ENCODE assay signal across 1 cellular context in the genomic region with DNA sequence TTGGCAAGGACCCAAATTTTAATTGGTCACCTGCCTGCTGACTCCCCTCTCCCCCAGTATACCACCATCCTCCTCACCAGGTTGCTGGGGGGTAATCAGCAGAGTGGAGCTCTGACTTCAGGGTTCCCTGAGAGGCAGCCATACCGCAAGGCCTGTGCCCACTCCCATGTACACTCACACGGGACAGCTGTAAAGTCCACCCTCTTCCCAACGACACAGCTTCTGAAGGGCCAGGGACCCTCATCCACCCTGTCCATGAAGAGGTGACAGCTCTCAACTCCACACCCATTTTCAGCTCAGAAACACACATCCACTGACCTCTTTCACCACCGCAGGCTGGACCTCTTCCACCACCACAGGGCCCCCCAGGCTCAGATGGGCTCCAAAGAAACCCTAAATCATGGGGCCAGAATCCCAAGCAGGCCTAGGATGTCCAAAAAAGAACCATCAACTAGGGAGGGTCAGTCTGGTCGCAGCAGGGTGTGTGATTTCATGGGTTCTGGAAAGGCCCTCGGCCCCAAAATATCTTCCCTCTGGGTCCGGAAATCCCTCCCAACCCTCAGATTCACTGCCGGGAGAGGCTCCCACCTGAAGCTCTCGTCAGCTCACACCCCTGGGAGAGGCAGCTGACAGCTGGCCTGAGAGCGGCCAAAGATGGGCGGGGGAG.
A peak's percentile ranks its signal among the peaks of the same experiment; 100 is the strongest.
TF ChIP-seq lines count a peak whose summit lies in the region.

No MANE protein-coding gene starts in this region.

TF ChIP-seq in HepG2, 621 proteins besides CTCF, POLR2A, EP300 and RAD21:
- TF ChIP-seq, protein P1, sequence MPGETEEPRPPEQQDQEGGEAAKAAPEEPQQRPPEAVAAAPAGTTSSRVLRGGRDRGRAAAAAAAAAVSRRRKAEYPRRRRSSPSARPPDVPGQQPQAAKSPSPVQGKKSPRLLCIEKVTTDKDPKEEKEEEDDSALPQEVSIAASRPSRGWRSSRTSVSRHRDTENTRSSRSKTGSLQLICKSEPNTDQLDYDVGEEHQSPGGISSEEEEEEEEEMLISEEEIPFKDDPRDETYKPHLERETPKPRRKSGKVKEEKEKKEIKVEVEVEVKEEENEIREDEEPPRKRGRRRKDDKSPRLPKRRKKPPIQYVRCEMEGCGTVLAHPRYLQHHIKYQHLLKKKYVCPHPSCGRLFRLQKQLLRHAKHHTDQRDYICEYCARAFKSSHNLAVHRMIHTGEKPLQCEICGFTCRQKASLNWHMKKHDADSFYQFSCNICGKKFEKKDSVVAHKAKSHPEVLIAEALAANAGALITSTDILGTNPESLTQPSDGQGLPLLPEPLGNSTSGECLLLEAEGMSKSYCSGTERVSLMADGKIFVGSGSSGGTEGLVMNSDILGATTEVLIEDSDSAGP (CRISPR knock-in tag; IDR thresholded peaks at IDR 0.05; ENCODE audit: borderline replicate concordance), result no peak
- TF ChIP-seq ZNF776 (CRISPR knock-in tag; IDR thresholded peaks at IDR 0.05) (peak; percentile 53; the same call in 1 of the 2 replicates), ZNF550 (CRISPR knock-in tag; IDR thresholded peaks at IDR 0.05; ENCODE audit: borderline replicate concordance) (no peak), NR2F2 (IDR thresholded peaks at IDR 0.05; ENCODE audit: borderline replicate concordance, low read depth) (no peak), KLF12 (CRISPR knock-in tag; IDR thresholded peaks at IDR 0.05; ENCODE audit: borderline replicate concordance) (0 out of 2 replicates have a peak, but pooled peaks have one; percentile 37), ELF1 (CRISPR knock-in tag; IDR thresholded peaks at IDR 0.05) (no peak), ZNF605 (CRISPR knock-in tag; IDR thresholded peaks at IDR 0.05) (peak; percentile 49; the same call in 1 of the 2 replicates), ZNF263 (CRISPR knock-in tag; IDR thresholded peaks at IDR 0.05) (0 out of 2 replicates have a peak, but pooled peaks have one; percentile 17), TAF1 (CRISPR knock-in tag; IDR thresholded peaks at IDR 0.05) (0 out of 2 replicates have a peak, but pooled peaks have one; percentile 14), ZNF598 (CRISPR knock-in tag; IDR thresholded peaks at IDR 0.05; ENCODE audit: borderline replicate concordance) (0 out of 2 replicates have a peak, but pooled peaks have one; percentile 56)
- TF ChIP-seq, protein P2, sequence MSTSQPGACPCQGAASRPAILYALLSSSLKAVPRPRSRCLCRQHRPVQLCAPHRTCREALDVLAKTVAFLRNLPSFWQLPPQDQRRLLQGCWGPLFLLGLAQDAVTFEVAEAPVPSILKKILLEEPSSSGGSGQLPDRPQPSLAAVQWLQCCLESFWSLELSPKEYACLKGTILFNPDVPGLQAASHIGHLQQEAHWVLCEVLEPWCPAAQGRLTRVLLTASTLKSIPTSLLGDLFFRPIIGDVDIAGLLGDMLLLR (CRISPR knock-in tag; IDR thresholded peaks at IDR 0.05), result peak; percentile 41; the same call in 1 of the 2 replicates
- TF ChIP-seq, protein P3, sequence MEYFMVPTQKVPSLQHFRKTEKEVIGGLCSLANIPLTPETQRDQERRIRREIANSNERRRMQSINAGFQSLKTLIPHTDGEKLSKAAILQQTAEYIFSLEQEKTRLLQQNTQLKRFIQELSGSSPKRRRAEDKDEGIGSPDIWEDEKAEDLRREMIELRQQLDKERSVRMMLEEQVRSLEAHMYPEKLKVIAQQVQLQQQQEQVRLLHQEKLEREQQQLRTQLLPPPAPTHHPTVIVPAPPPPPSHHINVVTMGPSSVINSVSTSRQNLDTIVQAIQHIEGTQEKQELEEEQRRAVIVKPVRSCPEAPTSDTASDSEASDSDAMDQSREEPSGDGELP (IDR thresholded peaks at IDR 0.05; ENCODE audit: borderline replicate concordance, low read depth), result peak; percentile 50; the same call in 1 of the 2 replicates
TF ChIP-seq in HepG2: peak in this region for 8.
